In the genomic region with DNA sequence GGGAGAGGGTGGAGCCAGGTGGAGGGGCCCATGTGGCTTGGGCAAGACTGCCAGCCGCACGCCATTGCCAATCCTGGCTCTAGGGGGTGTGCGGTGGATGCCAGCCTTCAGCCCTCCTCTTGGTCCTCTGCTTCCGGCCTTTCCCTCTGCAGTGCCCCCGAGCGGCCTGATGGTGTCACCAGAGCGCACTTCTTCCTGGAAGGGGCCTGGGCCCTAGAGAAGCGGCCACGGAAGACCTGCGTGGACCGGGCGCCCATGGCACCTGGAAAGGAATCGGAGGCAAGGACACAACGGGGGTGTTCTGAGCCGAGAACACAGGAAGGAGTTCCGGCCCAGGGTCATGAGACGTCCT, we compare ENCODE assay signal across 8 cellular contexts.
DNase-seq lines count a peak whose midpoint lies in the region; ATAC-seq, FAIRE-seq and TF ChIP-seq lines count a peak whose summit lies in the region.

No MANE protein-coding gene starts in this region.

- TF ChIP-seq CTCF in GM13976 (IDR thresholded peaks at IDR 0.05; ENCODE audit: borderline replicate concordance, control extremely low read depth, extremely low read depth, insufficient read depth, missing control alignments) (peak; percentile 53), NB4 (IDR thresholded peaks at IDR 0.05; ENCODE audit: low read depth, low read length) (peak; percentile 82), SU-DHL-6 (IDR thresholded peaks at IDR 0.05; ENCODE audit: insufficient read depth, low read length, poor library complexity, severe bottlenecking) (peak; percentile 74), H1 (IDR thresholded peaks at IDR 0.05; ENCODE audit: control extremely low read depth in 1 of 3, insufficient read depth in 1 of 3, low read depth in 1 of 3, low read length in 3 of 3) (peak; percentile 84 to 96 (median 93)), lower lobe of right lung (IDR thresholded peaks at IDR 0.05) (peak; percentile 83)

- DNase-seq in GM13976 (ENCODE audit: low spot score) (peak; percentile 81), NB4 (ENCODE audit: low read depth) (peak; percentile 95), H1 (ENCODE audit: low read depth in 1 of 2, low spot score in 2 of 2) (peak; percentile 59 to 95), lower lobe of right lung (peak; percentile 87), superior temporal gyrus (ENCODE audit: extremely low spot score) (peak; percentile 20)

- H3K9ac ChIP-seq in SU-DHL-6 (ENCODE audit: low read length) (no peak overlapping the region), H1 (replicated peaks in 1 of 4; ENCODE audit: extremely low read depth in 1 of 4, low read depth in 3 of 4, low read length in 3 of 4) (no peak overlapping the region)

- no peak overlapping the region for H3K4ac ChIP-seq in H1 (replicated peaks; ENCODE audit: insufficient read length, low read depth, low read length)

- H3K27ac ChIP-seq in ACC112 (ENCODE audit: low read depth, low read length): peak overlapping the region; percentile 51
- no peak overlapping the region for H3K27ac ChIP-seq in SU-DHL-6 (ENCODE audit: low read depth, low read length)
- H3K27ac ChIP-seq in H1 (ENCODE audit: low read depth, low read length): no peak overlapping the region
- peak overlapping the region; percentile 77 for H3K27ac ChIP-seq in lower lobe of right lung

- H3K9me2 ChIP-seq in SU-DHL-6 (replicated peaks; ENCODE audit: insufficient read depth, low read length): no peaks in the 10 kb centered on the region

- H2AFZ ChIP-seq in ACC112 (ENCODE audit: low read length, unreplicated experiment): peak overlapping the region; percentile 85
- H2AFZ ChIP-seq in SU-DHL-6 (ENCODE audit: low read depth, low read length, severe bottlenecking): peak overlapping the region; percentile 66
- peak overlapping the region; percentile 70 for H2AFZ ChIP-seq in H1 (ENCODE audit: low read length)

- H4K20me1 ChIP-seq in SU-DHL-6 (ENCODE audit: low read depth, low read length) (no peaks in the 10 kb centered on the region), H1 (replicated peaks in 1 of 2; ENCODE audit: control insufficient read depth in 1 of 2, insufficient read depth in 2 of 2, low read length in 2 of 2) (no peaks in the 10 kb centered on the region)

- no peak overlapping the region for H3K23ac ChIP-seq in H1 (ENCODE audit: insufficient read length)

- 0 out of 2 replicates have a peak overlapping the region, but pooled peaks have one; percentile 15 for H3K18ac ChIP-seq in H1 (ENCODE audit: extremely low read depth, low read length)

- peaks cover 17% of the 10 kb centered on the region for H3K27me3 ChIP-seq in ACC112 (ENCODE audit: insufficient read depth, low read length)
- no peaks in the 10 kb centered on the region for H3K27me3 ChIP-seq in SU-DHL-6 (ENCODE audit: low read length)
- no peaks in the 10 kb centered on the region for H3K27me3 ChIP-seq in H1 (replicated peaks in 1 of 4; ENCODE audit: control insufficient read depth in 3 of 4, extremely low read depth in 1 of 4, insufficient read depth in 3 of 4, low read length in 3 of 4)
- peaks cover 7% of the 10 kb centered on the region for H3K27me3 ChIP-seq in lower lobe of right lung (ENCODE audit: low read depth)

- H3K56ac ChIP-seq in H1 (replicated peaks; ENCODE audit: insufficient read length, low read depth, low read length): no peak overlapping the region

- H4K91ac ChIP-seq in H1 (replicated peaks; ENCODE audit: insufficient read length, low read length): no peak overlapping the region

- no peak overlapping the region for H3K14ac ChIP-seq in H1 (ENCODE audit: insufficient read length)

- CTCF ChIA-PET in H1 (lab: Charles Lee; ENCODE audit: partially characterized antibody): interaction anchor here (1.2 to 1.3 kb wide), 2 partner anchors 16 to 84 kb away, joined by 3 to 4 read pairs; no protein-coding TSS in a partner anchor

- H3K9me3 ChIP-seq in SU-DHL-6 (ENCODE audit: insufficient read depth, low read length): no peaks in the 10 kb centered on the region
- peaks cover 0 to 2% of the 10 kb centered on the region in 2 experiments; a peak in 1 of 4 replicates for H3K9me3 ChIP-seq in H1 (ENCODE audit: insufficient read depth in 2 of 2, low read depth in 1 of 2, low read length in 1 of 2)
- no peaks in the 10 kb centered on the region for H3K9me3 ChIP-seq in lower lobe of right lung

- peak; percentile 56 for ATAC-seq in HG02840 (IDR thresholded peaks at IDR 0.05; ENCODE audit: low FRiP score, unreplicated experiment)
- ATAC-seq in lower lobe of right lung: peak; percentile 96 to 97

- peak overlapping the region; percentile 63 for H3K4me3 ChIP-seq in ACC112 (ENCODE audit: low read depth, low read length)
- H3K4me3 ChIP-seq in NB4 (ENCODE audit: low read depth, low read length): peak overlapping the region; percentile 55
- no peak overlapping the region for H3K4me3 ChIP-seq in SU-DHL-6 (ENCODE audit: insufficient read depth, low read length, poor library complexity, severe bottlenecking)
- H3K4me3 ChIP-seq in H1 (ENCODE audit: extremely low read depth in 1 of 4, insufficient read depth in 2 of 4, low read depth in 3 of 4, low read length in 4 of 4): peak overlapping the region; percentile 14 to 54 (median 32); a peak in 6 of 8 replicates
- H3K4me3 ChIP-seq in lower lobe of right lung: peak overlapping the region; percentile 43

- TF ChIP-seq EP300 in H1 (IDR thresholded peaks at IDR 0.05; ENCODE audit: borderline replicate concordance in 1 of 2, low read depth in 2 of 2, low read length in 2 of 2): 0 out of 3 replicates have a peak, but pooled peaks of 1 of the 2 experiments have one; percentile 62

- no peak overlapping the region for H3K4me2 ChIP-seq in SU-DHL-6 (ENCODE audit: low read depth, low read length, poor library complexity, severe bottlenecking)
- peak overlapping the region; percentile 2 to 53 for H3K4me2 ChIP-seq in H1 (ENCODE audit: insufficient read depth in 1 of 2, low read depth in 2 of 2, low read length in 2 of 2)

- no peak overlapping the region for H2BK12ac ChIP-seq in H1 (ENCODE audit: low read depth, low read length)

- no peak overlapping the region for H2BK20ac ChIP-seq in H1 (ENCODE audit: low read length)

- no peak overlapping the region for H2BK15ac ChIP-seq in H1 (ENCODE audit: low read length)

- H3K4me1 ChIP-seq in ACC112 (ENCODE audit: control insufficient read depth, insufficient read depth, low read length, unreplicated experiment) (peaks cover 10% of the 10 kb centered on the region), H1 (replicated peaks in 1 of 4; ENCODE audit: control insufficient read depth in 3 of 4, insufficient read depth in 4 of 4, low read length in 3 of 4) (peaks cover 0 to 7% (median 6%) of the 10 kb centered on the region in 4 experiments; a peak in 4 of 7 replicates), lower lobe of right lung (peaks cover 15% of the 10 kb centered on the region)

- H2BK120ac ChIP-seq in H1 (replicated peaks; ENCODE audit: low read depth, low read length): no peak overlapping the region

- H2AK5ac ChIP-seq in H1 (ENCODE audit: low read depth, low read length): no peak overlapping the region

- H3F3A ChIP-seq in SU-DHL-6 (ENCODE audit: insufficient read depth): no peaks in the 10 kb centered on the region

- H3K79me1 ChIP-seq in H1 (ENCODE audit: low read depth, low read length): no peaks in the 10 kb centered on the region

- H3K36me3 ChIP-seq in ACC112 (ENCODE audit: insufficient read depth, low read length) (no peaks in the 10 kb centered on the region), SU-DHL-6 (ENCODE audit: low read length) (no peaks in the 10 kb centered on the region), H1 (ENCODE audit: control insufficient read depth in 2 of 4, insufficient read depth in 4 of 4, low read length in 3 of 4) (no peaks in the 10 kb centered on the region), lower lobe of right lung (no peaks in the 10 kb centered on the region)

- peak; percentile 75 for FAIRE-seq in H1 (lab: Jason Lieb, UNC)

- peak; percentile 72 to 81 for TF ChIP-seq RAD21 in H1 (IDR thresholded peaks at IDR 0.05 in 1 of 2, conservative IDR thresholded peaks at IDR 0.05 in 1 of 2; ENCODE audit: low read depth in 2 of 2, low read length in 2 of 2)

- peak overlapping the region; percentile 82; the same call in 1 of the 2 replicates for H4K8ac ChIP-seq in H1 (ENCODE audit: extremely low read depth, insufficient read depth, low read length)

- H3K79me2 ChIP-seq in ACC112 (ENCODE audit: control insufficient read depth, insufficient read depth, low read length, unreplicated experiment) (no peaks in the 10 kb centered on the region), SU-DHL-6 (ENCODE audit: insufficient read depth, low read length) (no peaks in the 10 kb centered on the region), H1 (ENCODE audit: control insufficient read depth in 1 of 2, insufficient read depth in 2 of 2, low read length in 2 of 2) (no peaks in the 10 kb centered on the region)

- H2BK5ac ChIP-seq in H1 (ENCODE audit: low read depth, low read length): peak overlapping the region; percentile 22; the same call in 1 of the 2 replicates

- H4K5ac ChIP-seq in H1 (ENCODE audit: insufficient read length, low read depth, low read length): no peak overlapping the region

- in situ Hi-C loops in GM13976 (cut with MboI; ENCODE audit: low sequenced_read_pairs, unreplicated experiment): no loop called here

- TF ChIP-seq POLR2A in NB4 (IDR thresholded peaks at IDR 0.05; ENCODE audit: extremely low read depth, insufficient read length) (no peak), H1 (IDR thresholded peaks at IDR 0.05; ENCODE audit: control extremely low read depth in 1 of 2, low read depth in 2 of 2, low read length in 2 of 2) (no peak)

- no peaks in the 10 kb centered on the region for H3K23me2 ChIP-seq in H1 (ENCODE audit: low read depth, low read length)

- intact Hi-C loops in lower lobe of right lung (cut with DNase I): no loop called here

- POLR2A ChIA-PET in H1 (lab: Charles Lee; ENCODE audit: partially characterized antibody): no interaction called here

- 16% methylated on average over 12 of the region's 17 CpGs; no CpG with 5 or more reads in 1 of the 2 experiments for WGBS in H1 (ENCODE audit: extremely low coverage in 1 of 2, insufficient coverage in 1 of 2, insufficient read length in 1 of 2, insufficient replicate concordance in 2 of 2, low coverage in 1 of 2, low lambda C conversion rate in 2 of 2, missing lambda C conversion rate in 1 of 2), 2 experiments

TF ChIP-seq in H1, 55 proteins besides CTCF, POLR2A, EP300 and RAD21 (continues in another document):
- TF ChIP-seq, protein P1, sequence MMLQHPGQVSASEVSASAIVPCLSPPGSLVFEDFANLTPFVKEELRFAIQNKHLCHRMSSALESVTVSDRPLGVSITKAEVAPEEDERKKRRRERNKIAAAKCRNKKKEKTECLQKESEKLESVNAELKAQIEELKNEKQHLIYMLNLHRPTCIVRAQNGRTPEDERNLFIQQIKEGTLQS (IDR thresholded peaks at IDR 0.05; ENCODE audit: insufficient read depth, low read depth, low read length): 0 out of 2 replicates have a peak, but pooled peaks have one; percentile 8
- TF ChIP-seq HDAC6 (IDR thresholded peaks at IDR 0.05; ENCODE audit: low read depth, low read length): no peak
- peak; percentile 86 for TF ChIP-seq ASH2L (IDR thresholded peaks at IDR 0.05; ENCODE audit: low read length)
- no peak for TF ChIP-seq SIRT6 (IDR thresholded peaks at IDR 0.05; ENCODE audit: low read length)
- TF ChIP-seq YY1 (IDR thresholded peaks at IDR 0.05; ENCODE audit: low read depth, low read length): peak; percentile 76; the same call in 1 of the 2 replicates
- TF ChIP-seq CHD2 (IDR thresholded peaks at IDR 0.05; ENCODE audit: low read length): no peak

Comparison
In these comparisons a context has a peak if more than half of its experiments do, and no peak if none do; other contexts are left out.
1. H3K27ac ChIP-seq: peak in ACC112 (single experiment) and lower lobe of right lung (single experiment); none in SU-DHL-6 (single experiment) and H1 (single experiment).
2. DNase-seq: peak in every context shown above with its lines; median percentile 95 in NB4; 87 in lower lobe of right lung; 81 in GM13976; 77 in H1; 20 in superior temporal gyrus.
3. Peak in every context shown above with its lines, with median percentiles within 50 percentile points of each other: H2AFZ ChIP-seq and CTCF ChIP-seq.